Comparison of ENCODE assay signal across 1 cellular context in genomic region chr17:74971842-74972106, GRCh38.
TF ChIP-seq lines count a peak whose summit lies in the region.

No MANE protein-coding gene starts in this region.

TF ChIP-seq in IMR-90, 13 proteins besides CTCF, POLR2A, EP300 and RAD21:
- no peak for TF ChIP-seq MAFK (IDR thresholded peaks at IDR 0.05; ENCODE audit: low read depth, low read length)
